Comparison of ENCODE assay signal across 1 cellular context in genomic region chr10:110772454-110773025, GRCh38.
TF ChIP-seq lines count a peak whose summit lies in the region.

No MANE protein-coding gene starts in this region.

TF ChIP-seq in K562, 482 proteins besides CTCF, POLR2A, EP300 and RAD21 (continued from another document):
- TF ChIP-seq TBL1XR1 (IDR thresholded peaks at IDR 0.05; ENCODE audit: low read length in 2 of 2) (no peak), SIX5 (IDR thresholded peaks at IDR 0.05; ENCODE audit: borderline replicate concordance in 1 of 2, insufficient read depth in 1 of 2, low read depth in 1 of 2, low read length in 2 of 2) (no peak), JUN (IDR thresholded peaks at IDR 0.05; ENCODE audit: borderline replicate concordance, low read depth, low read length) (no peak), JUN (CRISPR knock-in tag; IDR thresholded peaks at IDR 0.05; ENCODE audit: borderline replicate concordance) (no peak), GTF2F1 (IDR thresholded peaks at IDR 0.05; ENCODE audit: low read depth, low read length) (no peak), ZNF408 (CRISPR knock-in tag; IDR thresholded peaks at IDR 0.05; ENCODE audit: low read depth) (no peak), TRIM28 (IDR thresholded peaks at IDR 0.05) (no peak), SRSF7 (optimal IDR thresholded peaks at IDR 0.05; ENCODE audit: low read depth, low read length) (no peak)
- TF ChIP-seq, protein P1, sequence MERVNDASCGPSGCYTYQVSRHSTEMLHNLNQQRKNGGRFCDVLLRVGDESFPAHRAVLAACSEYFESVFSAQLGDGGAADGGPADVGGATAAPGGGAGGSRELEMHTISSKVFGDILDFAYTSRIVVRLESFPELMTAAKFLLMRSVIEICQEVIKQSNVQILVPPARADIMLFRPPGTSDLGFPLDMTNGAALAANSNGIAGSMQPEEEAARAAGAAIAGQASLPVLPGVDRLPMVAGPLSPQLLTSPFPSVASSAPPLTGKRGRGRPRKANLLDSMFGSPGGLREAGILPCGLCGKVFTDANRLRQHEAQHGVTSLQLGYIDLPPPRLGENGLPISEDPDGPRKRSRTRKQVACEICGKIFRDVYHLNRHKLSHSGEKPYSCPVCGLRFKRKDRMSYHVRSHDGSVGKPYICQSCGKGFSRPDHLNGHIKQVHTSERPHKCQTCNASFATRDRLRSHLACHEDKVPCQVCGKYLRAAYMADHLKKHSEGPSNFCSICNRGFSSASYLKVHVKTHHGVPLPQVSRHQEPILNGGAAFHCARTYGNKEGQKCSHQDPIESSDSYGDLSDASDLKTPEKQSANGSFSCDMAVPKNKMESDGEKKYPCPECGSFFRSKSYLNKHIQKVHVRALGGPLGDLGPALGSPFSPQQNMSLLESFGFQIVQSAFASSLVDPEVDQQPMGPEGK (CRISPR knock-in tag; IDR thresholded peaks at IDR 0.05; ENCODE audit: borderline replicate concordance), result no peak
- TF ChIP-seq, protein P2, sequence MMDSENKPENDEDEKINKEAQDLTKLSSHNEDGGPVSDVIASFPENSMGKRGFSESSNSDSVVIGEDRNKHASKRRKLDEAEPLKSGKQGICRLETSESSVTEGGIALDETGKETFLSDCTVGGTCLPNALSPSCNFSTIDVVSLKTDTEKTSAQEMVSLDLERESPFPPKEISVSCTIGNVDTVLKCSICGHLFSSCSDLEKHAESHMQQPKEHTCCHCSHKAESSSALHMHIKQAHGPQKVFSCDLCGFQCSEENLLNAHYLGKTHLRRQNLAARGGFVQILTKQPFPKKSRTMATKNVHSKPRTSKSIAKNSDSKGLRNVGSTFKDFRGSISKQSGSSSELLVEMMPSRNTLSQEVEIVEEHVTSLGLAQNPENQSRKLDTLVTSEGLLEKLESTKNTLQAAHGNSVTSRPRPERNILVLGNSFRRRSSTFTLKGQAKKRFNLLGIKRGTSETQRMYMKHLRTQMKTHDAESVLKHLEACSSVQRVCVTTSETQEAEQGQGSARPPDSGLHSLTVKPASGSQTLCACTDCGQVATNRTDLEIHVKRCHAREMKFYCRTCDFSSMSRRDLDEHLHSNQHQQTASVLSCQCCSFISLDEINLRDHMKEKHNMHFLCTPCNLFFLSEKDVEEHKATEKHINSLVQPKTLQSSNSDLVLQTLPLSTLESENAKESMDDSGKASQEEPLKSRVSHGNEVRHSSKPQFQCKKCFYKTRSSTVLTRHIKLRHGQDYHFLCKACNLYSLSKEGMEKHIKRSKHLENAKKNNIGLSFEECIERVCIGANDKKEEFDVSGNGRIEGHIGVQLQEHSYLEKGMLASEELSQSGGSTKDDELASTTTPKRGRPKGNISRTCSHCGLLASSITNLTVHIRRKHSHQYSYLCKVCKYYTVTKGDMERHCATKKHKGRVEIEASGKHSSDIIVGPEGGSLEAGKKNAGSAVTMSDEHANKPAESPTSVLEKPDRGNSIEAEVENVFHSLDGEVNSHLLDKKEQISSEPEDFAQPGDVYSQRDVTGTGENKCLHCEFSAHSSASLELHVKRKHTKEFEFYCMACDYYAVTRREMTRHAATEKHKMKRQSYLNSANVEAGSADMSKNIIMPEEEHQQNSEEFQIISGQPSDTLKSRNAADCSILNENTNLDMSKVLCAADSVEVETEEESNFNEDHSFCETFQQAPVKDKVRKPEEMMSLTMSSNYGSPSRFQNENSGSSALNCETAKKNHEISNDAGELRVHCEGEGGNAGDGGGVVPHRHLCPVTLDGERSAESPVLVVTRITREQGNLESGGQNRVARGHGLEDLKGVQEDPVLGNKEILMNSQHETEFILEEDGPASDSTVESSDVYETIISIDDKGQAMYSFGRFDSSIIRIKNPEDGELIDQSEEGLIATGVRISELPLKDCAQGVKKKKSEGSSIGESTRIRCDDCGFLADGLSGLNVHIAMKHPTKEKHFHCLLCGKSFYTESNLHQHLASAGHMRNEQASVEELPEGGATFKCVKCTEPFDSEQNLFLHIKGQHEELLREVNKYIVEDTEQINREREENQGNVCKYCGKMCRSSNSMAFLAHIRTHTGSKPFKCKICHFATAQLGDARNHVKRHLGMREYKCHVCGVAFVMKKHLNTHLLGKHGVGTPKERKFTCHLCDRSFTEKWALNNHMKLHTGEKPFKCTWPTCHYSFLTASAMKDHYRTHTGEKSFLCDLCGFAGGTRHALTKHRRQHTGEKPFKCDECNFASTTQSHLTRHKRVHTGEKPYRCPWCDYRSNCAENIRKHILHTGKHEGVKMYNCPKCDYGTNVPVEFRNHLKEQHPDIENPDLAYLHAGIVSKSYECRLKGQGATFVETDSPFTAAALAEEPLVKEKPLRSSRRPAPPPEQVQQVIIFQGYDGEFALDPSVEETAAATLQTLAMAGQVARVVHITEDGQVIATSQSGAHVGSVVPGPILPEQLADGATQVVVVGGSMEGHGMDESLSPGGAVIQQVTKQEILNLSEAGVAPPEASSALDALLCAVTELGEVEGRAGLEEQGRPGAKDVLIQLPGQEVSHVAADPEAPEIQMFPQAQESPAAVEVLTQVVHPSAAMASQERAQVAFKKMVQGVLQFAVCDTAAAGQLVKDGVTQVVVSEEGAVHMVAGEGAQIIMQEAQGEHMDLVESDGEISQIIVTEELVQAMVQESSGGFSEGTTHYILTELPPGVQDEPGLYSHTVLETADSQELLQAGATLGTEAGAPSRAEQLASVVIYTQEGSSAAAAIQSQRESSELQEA (IDR thresholded peaks at IDR 0.05; ENCODE audit: low read depth), result no peak
